Comparison of ENCODE assay signal across 1 cellular context in genomic region chr20:46013826-46014516, GRCh38.
TF ChIP-seq lines count a peak whose summit lies in the region.

No MANE protein-coding gene starts in this region.

TF ChIP-seq in HEK293, 187 proteins besides CTCF, POLR2A, EP300 and RAD21 (continued from another document):
- peak; percentile 42 for TF ChIP-seq KLF9 (tag by site-specific recombination; IDR thresholded peaks at IDR 0.05; ENCODE audit: low read depth)
- TF ChIP-seq ZXDB (tag by site-specific recombination; IDR thresholded peaks at IDR 0.05), result peak; percentile 98
- TF ChIP-seq ZNF266 (tag by site-specific recombination; IDR thresholded peaks at IDR 0.05; ENCODE audit: low read depth), result no peak
- TF ChIP-seq, protein P1, sequence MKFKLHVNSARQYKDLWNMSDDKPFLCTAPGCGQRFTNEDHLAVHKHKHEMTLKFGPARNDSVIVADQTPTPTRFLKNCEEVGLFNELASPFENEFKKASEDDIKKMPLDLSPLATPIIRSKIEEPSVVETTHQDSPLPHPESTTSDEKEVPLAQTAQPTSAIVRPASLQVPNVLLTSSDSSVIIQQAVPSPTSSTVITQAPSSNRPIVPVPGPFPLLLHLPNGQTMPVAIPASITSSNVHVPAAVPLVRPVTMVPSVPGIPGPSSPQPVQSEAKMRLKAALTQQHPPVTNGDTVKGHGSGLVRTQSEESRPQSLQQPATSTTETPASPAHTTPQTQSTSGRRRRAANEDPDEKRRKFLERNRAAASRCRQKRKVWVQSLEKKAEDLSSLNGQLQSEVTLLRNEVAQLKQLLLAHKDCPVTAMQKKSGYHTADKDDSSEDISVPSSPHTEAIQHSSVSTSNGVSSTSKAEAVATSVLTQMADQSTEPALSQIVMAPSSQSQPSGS (tag by site-specific recombination; IDR thresholded peaks at IDR 0.05; ENCODE audit: low read depth), result no peak
TF ChIP-seq in HEK293: peak in this region for 52.
